8 cellular contexts compared by ENCODE assay signal in genomic region chr1:244353572-244354091, GRCh38.
DNase-seq lines count a peak whose midpoint lies in the region; ATAC-seq, FAIRE-seq and TF ChIP-seq lines count a peak whose summit lies in the region.

No MANE protein-coding gene starts in this region.

- CTCF ChIA-PET in Panc1 (lab: Charles Lee) = no interaction called here
- CTCF ChIA-PET in endothelial cell of umbilical vein (lab: Charles Lee) = interaction anchor here (0.7 to 1.2 kb wide), 2 partner anchors 9 to 54 kb away, joined by 3 read pairs; no protein-coding TSS in a partner anchor
- CTCF ChIA-PET in naive thymus-derived CD4-positive, alpha-beta T cell (lab: Charles Lee) = no interaction called here

- intact Hi-C loops in Panc1 (cut with micrococcal nuclease; ENCODE audit: unreplicated experiment) = no loop called here
- intact Hi-C loops in endothelial cell of umbilical vein (cut with micrococcal nuclease) = loop anchor here (1.0 kb wide), 1 partner anchor 98 kb away; the partner anchor contains the start of gene ADSS2
- intact Hi-C loops in naive thymus-derived CD4-positive, alpha-beta T cell (cut with micrococcal nuclease) = loop anchor here in 1 of 2 donors (5.0 kb wide), 1 partner anchor 34 kb away; no protein-coding TSS in a partner anchor

- H3K36me3 ChIP-seq in Panc1 (ENCODE audit: control insufficient read depth, insufficient read depth, low read length) = no peaks in the 10 kb centered on the region
- H3K36me3 ChIP-seq in endothelial cell of umbilical vein (ENCODE audit: control insufficient read depth in 2 of 2, extremely low read depth in 1 of 2, insufficient read depth in 2 of 2, low read length in 2 of 2) = no peaks in the 10 kb centered on the region
- H3K36me3 ChIP-seq in naive thymus-derived CD4-positive, alpha-beta T cell (ENCODE audit: control insufficient read depth in 2 of 3, insufficient read depth in 3 of 3, low read length in 3 of 3) = no peaks in the 10 kb centered on the region

- no peak overlapping the region for H3K27ac Mint-ChIP-seq in naive thymus-derived CD4-positive, alpha-beta T cell

- BruUV-seq in Panc1 (replicated peaks; lab: Mats Ljungman, UMichigan) (no TSS peak), endothelial cell of umbilical vein (replicated peaks; lab: Mats Ljungman, UMichigan) (TSS peak; percentile 75)

- no peaks in the 10 kb centered on the region for H3K4me1 ChIP-seq in Panc1 (ENCODE audit: control insufficient read depth, insufficient read depth, low read length)
- H3K4me1 ChIP-seq in endothelial cell of umbilical vein (ENCODE audit: control insufficient read depth, extremely low read depth, insufficient read depth, low read length) = peaks cover 39% of the 10 kb centered on the region
- H3K4me1 ChIP-seq in naive thymus-derived CD4-positive, alpha-beta T cell (ENCODE audit: control insufficient read depth in 2 of 2, insufficient read depth in 2 of 2, low read length in 2 of 2) = peaks cover 0 to 4% of the 10 kb centered on the region in 2 donors

- H3K79me2 ChIP-seq in endothelial cell of umbilical vein (ENCODE audit: control insufficient read depth, insufficient read depth, low read length) = no peaks in the 10 kb centered on the region

- POLR2A ChIA-PET in Panc1 (lab: Charles Lee) (interaction anchor here (0.8 kb wide), 1 partner anchor 31 kb away, joined by 6 read pairs; no protein-coding TSS in a partner anchor), endothelial cell of umbilical vein (lab: Charles Lee) (no interaction called here)
- POLR2A ChIA-PET in naive thymus-derived CD4-positive, alpha-beta T cell (lab: Charles Lee) = no interaction called here

- no peaks in the 10 kb centered on the region for H3K36me3 Mint-ChIP-seq in naive thymus-derived CD4-positive, alpha-beta T cell

- H3K9ac ChIP-seq in endothelial cell of umbilical vein (replicated peaks; ENCODE audit: extremely low read depth, insufficient read depth, low read length) = peak overlapping the region; percentile 37

- H3K4me3 ChIP-seq in Panc1 (ENCODE audit: low read depth in 2 of 2, low read length in 2 of 2) (no peak overlapping the region), endothelial cell of umbilical vein (replicated peaks in 1 of 3; ENCODE audit: insufficient read depth in 1 of 3, low read depth in 1 of 3, low read length in 3 of 3) (no peak overlapping the region)
- no peak overlapping the region for H3K4me3 ChIP-seq in naive thymus-derived CD4-positive, alpha-beta T cell (ENCODE audit: low read length)

- H3K4me1 Mint-ChIP-seq in naive thymus-derived CD4-positive, alpha-beta T cell = peaks cover 0 to 27% (median 0%) of the 10 kb centered on the region in 7 donors

- H3K27ac ChIP-seq in Panc1 (ENCODE audit: low read length) (no peak overlapping the region), endothelial cell of umbilical vein (ENCODE audit: insufficient read depth, low read depth, low read length) (peak overlapping the region; percentile 72)
- H3K27ac ChIP-seq in naive thymus-derived CD4-positive, alpha-beta T cell (ENCODE audit: low read depth, low read length) = no peak overlapping the region

- peak overlapping the region; percentile 17 for H2AFZ ChIP-seq in endothelial cell of umbilical vein (ENCODE audit: low read depth, low read length)

- H4K20me1 ChIP-seq in endothelial cell of umbilical vein (replicated peaks; ENCODE audit: control insufficient read depth, extremely low read depth, insufficient read depth, low read length) = no peaks in the 10 kb centered on the region

- peak overlapping the region; percentile 9 for H3K4me2 ChIP-seq in endothelial cell of umbilical vein (ENCODE audit: insufficient read depth, low read length)

- H3K9me1 ChIP-seq in endothelial cell of umbilical vein (replicated peaks; ENCODE audit: control insufficient read depth, extremely low read depth, insufficient read depth, low read length) = no peaks in the 10 kb centered on the region

- H3K27me3 ChIP-seq in Panc1 (ENCODE audit: control insufficient read depth, insufficient read depth, low read length) (no peaks in the 10 kb centered on the region), endothelial cell of umbilical vein (ENCODE audit: control insufficient read depth in 2 of 2, insufficient read depth in 2 of 2, low read length in 2 of 2) (no peaks in the 10 kb centered on the region)
- H3K27me3 ChIP-seq in naive thymus-derived CD4-positive, alpha-beta T cell (ENCODE audit: control insufficient read depth in 2 of 2, insufficient read depth in 2 of 2, low read length in 2 of 2) = no peaks in the 10 kb centered on the region

- FAIRE-seq in endothelial cell of umbilical vein (lab: Jason Lieb, UNC) = peak; percentile 96

- peaks cover 0 to 14% (median 5%) of the 10 kb centered on the region in 5 donors for H3K27me3 Mint-ChIP-seq in naive thymus-derived CD4-positive, alpha-beta T cell

- no peak for TF ChIP-seq CTCF in Panc1 (IDR thresholded peaks at IDR 0.05)
- TF ChIP-seq CTCF in endothelial cell of umbilical vein (IDR thresholded peaks at IDR 0.05; ENCODE audit: extremely low read depth in 1 of 2, insufficient read depth in 1 of 2, low read depth in 1 of 2, low read length in 2 of 2) = no peak

- dilution Hi-C loops in endothelial cell of umbilical vein (cut with MboI; ENCODE audit: extremely low pct_ligation_motif_present, low sequenced_read_pairs) = no loop called here

- in situ Hi-C loops in Panc1 (cut with HindIII; ENCODE audit: low pct_unique_long_range_greater_than_20kb, low sequenced_read_pairs) = no loop called here

- peak; percentile 22 for DNase-seq in activated CD4-positive, alpha-beta T cell treated with anti-CD3 and anti-CD28 coated beads for 48 hours
- no peak for DNase-seq in activated CD4-positive, alpha-beta T cell treated with anti-CD3 and anti-CD28 coated beads, Interleukin-2, amount 50 U/mL, for 4 hours
- DNase-seq in Panc1 (ENCODE audit: low read depth, low spot score) (peak; percentile 67), endothelial cell of umbilical vein (ENCODE audit: low read depth, low spot score) (peak; percentile 98), NCI-H1694 (lab: John Stamatoyannopoulos, UW) (no peak), retina (no peak)
- peak in 1 of 9 donors; percentile 49 for DNase-seq in naive thymus-derived CD4-positive, alpha-beta T cell

- H3K9me3 ChIP-seq in Panc1 (ENCODE audit: control insufficient read depth, insufficient read depth, low read depth, low read length) (no peaks in the 10 kb centered on the region), endothelial cell of umbilical vein (replicated peaks; ENCODE audit: control insufficient read depth, insufficient read depth, low read length) (no peaks in the 10 kb centered on the region)
- H3K9me3 ChIP-seq in naive thymus-derived CD4-positive, alpha-beta T cell (ENCODE audit: control insufficient read depth in 2 of 3, low read length in 3 of 3) = no peaks in the 10 kb centered on the region

- ATAC-seq in HG02870 (IDR thresholded peaks at IDR 0.05; ENCODE audit: unreplicated experiment) = peak; percentile 59
- peak; percentile 99 for ATAC-seq in Panc1
- peak; percentile 88 for ATAC-seq in naive thymus-derived CD4-positive, alpha-beta T cell

- no peak overlapping the region for H3K4me3 Mint-ChIP-seq in naive thymus-derived CD4-positive, alpha-beta T cell

- peaks cover 0 to 3% (median 0%) of the 10 kb centered on the region in 11 donors for H3K9me3 Mint-ChIP-seq in naive thymus-derived CD4-positive, alpha-beta T cell

- TF ChIP-seq POLR2A in endothelial cell of umbilical vein (IDR thresholded peaks at IDR 0.05; ENCODE audit: low read depth, low read length) = peak; percentile 58

TF ChIP-seq in endothelial cell of umbilical vein, 7 proteins besides CTCF, POLR2A, EP300 and RAD21:
- TF ChIP-seq FOS (IDR thresholded peaks at IDR 0.05; ENCODE audit: borderline replicate concordance, insufficient read depth, low read length) = peak; percentile 99
- peak; percentile 94 for TF ChIP-seq JUN (IDR thresholded peaks at IDR 0.05; ENCODE audit: borderline replicate concordance, insufficient read depth, insufficient read length, low read depth)
- TF ChIP-seq POLR2AphosphoS5 (IDR thresholded peaks at IDR 0.05; ENCODE audit: insufficient read depth, low read depth, low read length) = peak; percentile 83
- no peak for TF ChIP-seq MYC (IDR thresholded peaks at IDR 0.05; ENCODE audit: low read depth, low read length)
- TF ChIP-seq EZH2 (IDR thresholded peaks at IDR 0.05; ENCODE audit: borderline replicate concordance, low read depth, low read length, severe bottlenecking) = no peak
- peak; percentile 49 for TF ChIP-seq GATA2 (IDR thresholded peaks at IDR 0.05; ENCODE audit: insufficient read depth, insufficient read length, low read depth, low read length)
- TF ChIP-seq, protein P1, sequence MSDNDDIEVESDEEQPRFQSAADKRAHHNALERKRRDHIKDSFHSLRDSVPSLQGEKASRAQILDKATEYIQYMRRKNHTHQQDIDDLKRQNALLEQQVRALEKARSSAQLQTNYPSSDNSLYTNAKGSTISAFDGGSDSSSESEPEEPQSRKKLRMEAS (IDR thresholded peaks at IDR 0.05; ENCODE audit: insufficient read depth, insufficient read length) = no peak

Comparison
In these comparisons a context has a peak if more than half of its experiments do, and no peak if none do; other contexts are left out.
1. DNase-seq: peak in activated CD4-positive, alpha-beta T cell treated with anti-CD3 and anti-CD28 coated beads for 48 hours (single experiment), Panc1 (single experiment) and endothelial cell of umbilical vein (single experiment); none in activated CD4-positive, alpha-beta T cell treated with anti-CD3 and anti-CD28 coated beads, Interleukin-2, amount 50 U/mL, for 4 hours (0 of 2), NCI-H1694 (single experiment) and retina (single experiment).
2. Peak in every context shown above with its lines, with median percentiles within 50 percentile points of each other: ATAC-seq.